Comparison of ENCODE assay signal across 1 cellular context in the genomic region with DNA sequence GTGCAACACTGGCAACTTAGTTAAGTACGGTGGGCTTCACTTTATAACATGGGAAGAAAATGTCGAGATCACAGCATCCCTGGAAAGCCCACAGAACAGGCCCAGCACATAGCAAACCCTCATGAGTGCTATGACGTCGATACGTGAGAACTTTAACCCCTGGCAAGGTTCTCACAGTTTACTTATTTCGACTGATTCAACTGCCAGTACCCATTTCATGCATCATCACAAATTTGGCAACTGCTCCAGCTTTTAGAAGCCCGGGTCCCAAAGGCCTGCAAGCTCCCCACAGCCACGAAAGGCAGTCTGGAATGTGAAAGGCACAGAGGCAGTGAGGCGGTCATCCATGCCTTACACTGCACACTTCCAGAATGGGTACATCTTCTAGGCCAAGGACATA.
TF ChIP-seq lines count a peak whose summit lies in the region.

No MANE protein-coding gene starts in this region.

TF ChIP-seq in IMR-90, 13 proteins besides CTCF, POLR2A, EP300 and RAD21:
- TF ChIP-seq FOS (IDR thresholded peaks at IDR 0.05; ENCODE audit: low read depth, low read length) (peak; percentile 17; the same call in 1 of the 2 replicates), NFE2L2 (IDR thresholded peaks at IDR 0.05; ENCODE audit: low read depth, low read length) (no peak), CEBPB (IDR thresholded peaks at IDR 0.05; ENCODE audit: low read depth, low read length) (peak; percentile 13; the same call in 1 of the 2 replicates), RCOR1 (IDR thresholded peaks at IDR 0.05; ENCODE audit: insufficient replicate concordance, low read length) (peak; percentile 56), MAZ (IDR thresholded peaks at IDR 0.05; ENCODE audit: borderline replicate concordance, low read depth, low read length) (no peak)
